In genomic region chr10:110340122-110340521, GRCh38 we compare ENCODE assay signal across 15 cellular contexts. TPM values are rescaled to one million over a fixed set of nuclear protein-coding genes. Genes with fewer than 3 reads are reported as not detected.
DNase-seq lines count a peak whose midpoint lies in the region; ATAC-seq and TF ChIP-seq lines count a peak whose summit lies in the region.
"Had no signal": no experiment of that assay in that cellular context is flagged by ENCODE, and none has a peak within 500 bp of the region (broad histone marks: within the 10 kb centered on the region; RNA-seq: fewer than 3 reads in every experiment).

No MANE protein-coding gene starts in this region.

- peak overlapping the region; percentile 19; the same call in 1 of the 2 replicates for H3K27ac ChIP-seq in GM23248
- no peak overlapping the region for H3K27ac ChIP-seq in OCI-LY3 (ENCODE audit: low read length)
- H3K27ac ChIP-seq in Peyer's patch: no peak overlapping the region

- no peaks in the 10 kb centered on the region for H3K36me3 ChIP-seq in GM23248 (ENCODE audit: low read depth)
- no peaks in the 10 kb centered on the region for H3K36me3 ChIP-seq in OCI-LY3 (replicated peaks; ENCODE audit: low read depth, low read length)
- no peaks in the 10 kb centered on the region for H3K36me3 ChIP-seq in Peyer's patch
- H3K36me3 ChIP-seq: BE2C had no signal

- peaks cover 29% of the 10 kb centered on the region for H3K4me1 ChIP-seq in GM23248 (ENCODE audit: insufficient read depth)
- H3K4me1 ChIP-seq in OCI-LY3 (ENCODE audit: low read length): peaks cover 22% of the 10 kb centered on the region
- no peaks in the 10 kb centered on the region for H3K4me1 ChIP-seq in Peyer's patch
- H3K4me1 ChIP-seq: BE2C, Caco-2 had no signal

- no peak for TF ChIP-seq POLR2A in Peyer's patch (IDR thresholded peaks at IDR 0.05)

- DNase-seq in GM23248: no peak
- DNase-seq in HFFc6: no peak
- DNase-seq in nephron progenitor cell: no peak
- no peak for DNase-seq in MV-4-11 (lab: John Stamatoyannopoulos, UW)
- no peak for DNase-seq in Peyer's patch
- DNase-seq: ACHN; BE2C; C1 segment of cervical spinal cord; Caco-2; CD4-positive, CD25-positive, alpha-beta regulatory T cell; CD8-positive, alpha-beta memory T cell; HCEC 1CT had no signal

- no peak overlapping the region for H3K4me3 ChIP-seq in GM23248
- H3K4me3 ChIP-seq in OCI-LY3 (ENCODE audit: low read length): no peak overlapping the region
- no peak overlapping the region for H3K4me3 ChIP-seq in Peyer's patch

- H4K20me1 ChIP-seq in GM23248 (ENCODE audit: insufficient read depth): no peaks in the 10 kb centered on the region
- no peaks in the 10 kb centered on the region for H4K20me1 ChIP-seq in OCI-LY3 (ENCODE audit: insufficient read depth, low read length)

- H3K4me1 Mint-ChIP-seq in HFFc6 (ENCODE audit: low read depth) (peaks cover 62% of the 10 kb centered on the region), nephron progenitor cell (peaks cover 26% of the 10 kb centered on the region)

- in situ Hi-C loops in GM23248 (cut with MboI): no loop called here

- H3K9me3 ChIP-seq in GM23248 (ENCODE audit: low read depth): no peaks in the 10 kb centered on the region
- no peaks in the 10 kb centered on the region for H3K9me3 ChIP-seq in OCI-LY3 (ENCODE audit: insufficient read depth, low read length)
- H3K9me3 ChIP-seq in Peyer's patch: no peaks in the 10 kb centered on the region
- H3K9me3 ChIP-seq: BE2C, Caco-2 had no signal

- no peaks in the 10 kb centered on the region for H3K79me2 ChIP-seq in GM23248 (ENCODE audit: insufficient read depth)
- no peaks in the 10 kb centered on the region for H3K79me2 ChIP-seq in OCI-LY3 (ENCODE audit: low read length)

- no peak overlapping the region for H3K4me3 Mint-ChIP-seq in HFFc6
- H3K4me3 Mint-ChIP-seq in nephron progenitor cell: no peak overlapping the region
- H3K4me3 Mint-ChIP-seq: CD4-positive, CD25-positive, alpha-beta regulatory T cell; CD8-positive, alpha-beta memory T cell had no signal

- WGBS in GM23248 (ENCODE audit: low coverage in 1 of 2, low lambda C conversion rate in 2 of 2, missing lambda C conversion rate in 2 of 2), 2 experiments: 76 to 82% methylated on average over 4 of the region's 4 CpGs

- no peak for ATAC-seq in HG02763 (IDR thresholded peaks at IDR 0.05; ENCODE audit: unreplicated experiment)
- ATAC-seq: HepG2 had no signal

- no peaks in the 10 kb centered on the region; the same call in 1 of the 2 replicates for H3K27me3 Mint-ChIP-seq in HFFc6 (ENCODE audit: insufficient read depth)
- H3K27me3 Mint-ChIP-seq in nephron progenitor cell (ENCODE audit: low read depth, poor library complexity): peaks cover 13% of the 10 kb centered on the region

- TF ChIP-seq CTCF in HFFc6 (IDR thresholded peaks at IDR 0.05) (no peak), OCI-LY3 (IDR thresholded peaks at IDR 0.05; ENCODE audit: low read depth, low read length) (no peak), nephron progenitor cell (IDR thresholded peaks at IDR 0.05) (no peak), Peyer's patch (IDR thresholded peaks at IDR 0.05) (no peak)

- no peak overlapping the region for H3K9ac ChIP-seq in GM23248
- H3K9ac ChIP-seq in OCI-LY3 (ENCODE audit: low read length): no peak overlapping the region

- H3K36me3 Mint-ChIP-seq in HFFc6 (ENCODE audit: low read depth) (no peaks in the 10 kb centered on the region), nephron progenitor cell (ENCODE audit: low read depth) (no peaks in the 10 kb centered on the region)
- H3K36me3 Mint-ChIP-seq: CD4-positive, CD25-positive, alpha-beta regulatory T cell; CD8-positive, alpha-beta memory T cell had no signal

- H3K27ac Mint-ChIP-seq in HFFc6 (peak overlapping the region; percentile 0; the same call in 1 of the 2 replicates), nephron progenitor cell (peak overlapping the region; percentile 2)
- H3K27ac Mint-ChIP-seq: CD4-positive, CD25-positive, alpha-beta regulatory T cell; CD8-positive, alpha-beta memory T cell had no signal

- H3K4me2 ChIP-seq in GM23248 (ENCODE audit: unreplicated experiment) (no peak overlapping the region), OCI-LY3 (ENCODE audit: low read length) (0 out of 2 replicates have a peak overlapping the region, but pooled peaks have one; percentile 66)

- H2AFZ ChIP-seq in GM23248 (no peak overlapping the region), OCI-LY3 (ENCODE audit: low read depth, low read length) (no peak overlapping the region)

- no peaks in the 10 kb centered on the region for H3K9me3 Mint-ChIP-seq in HFFc6
- H3K9me3 Mint-ChIP-seq in nephron progenitor cell: no peaks in the 10 kb centered on the region
- H3K9me3 Mint-ChIP-seq: CD4-positive, CD25-positive, alpha-beta regulatory T cell; CD8-positive, alpha-beta memory T cell had no signal

- H3K27me3 ChIP-seq in GM23248 (replicated peaks; ENCODE audit: insufficient read depth) (no peaks in the 10 kb centered on the region), OCI-LY3 (ENCODE audit: low read depth, low read length) (no peaks in the 10 kb centered on the region), Peyer's patch (no peaks in the 10 kb centered on the region)
- H3K27me3 ChIP-seq: BE2C had no signal

- peaks cover 29% of the 10 kb centered on the region for H3F3A ChIP-seq in GM23248 (ENCODE audit: insufficient read depth)

- no peaks in the 10 kb centered on the region for H3K9me2 ChIP-seq in GM23248 (ENCODE audit: insufficient read depth)

RNA-seq across cellular contexts. Expression of gene SMNDC1, which starts 35.4 kb away (rescaled TPM):
- total RNA-seq in GM23248 (2014; rRNA removed; shearing (Covaris generic)): 5.1 and 5.3 TPM in 2 replicates
- 21.6 and 24.2 TPM in 2 replicates for polyA plus RNA-seq in GM23248 (2016; fragmentation: Nextera tagmentation; extraction: Ambion mirVana)
- total RNA-seq in HFFc6 (2021; fragmentation: NEBNext Ultra II Directional; extraction: Animal tissue kit (Norgen Biotek cat#: 25700)): 10 to 100 TPM; 31.5 to 37.5 (median 34.8) TPM
- 10 to 100 TPM; 10.5 to 40.4 (median 17.5) TPM for total RNA-seq in Peyer's patch
